Comparison of ENCODE assay signal across 26 cellular contexts in the genomic region with DNA sequence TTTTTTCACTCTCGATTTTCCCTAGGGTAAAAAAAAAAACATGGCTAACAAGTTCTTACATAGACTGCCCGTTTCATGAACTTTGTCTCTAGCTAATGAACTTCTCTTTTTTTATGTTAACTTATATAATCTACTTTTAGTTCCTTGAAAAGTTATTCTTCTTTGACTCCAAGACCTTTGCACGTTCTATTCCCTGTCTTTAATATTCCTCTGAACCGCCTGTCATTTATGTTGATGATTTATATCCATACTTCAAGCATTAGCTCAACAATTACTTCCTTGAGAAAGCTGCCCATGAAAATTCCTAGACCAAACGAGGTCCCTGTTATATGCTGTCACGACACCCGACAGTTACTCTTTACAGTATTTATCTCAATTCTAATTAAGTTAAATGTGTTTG.
"Had no signal": no experiment of that assay in that cellular context is flagged by ENCODE, and none has a peak within 500 bp of the region (broad histone marks: within the 10 kb centered on the region; RNA-seq: fewer than 3 reads in every experiment).

No MANE protein-coding gene starts in this region.

- DNase-seq: activated CD4-positive, alpha-beta memory T cell treated with anti-CD3 and anti-CD28 coated beads, Interleukin-2, amount 10 ng/mL, durations not matched to agents 7 days and 5 days; activated CD4-positive, alpha-beta T cell treated with anti-CD3 and anti-CD28 coated beads, Interleukin-2, amount 50 U/mL, for 1 hour; activated CD4-positive, CD25-positive, alpha-beta regulatory T cell; activated gamma-delta T cell treated with Interleukin-2 at 50 U/mL for 16 hours; activated naive CD4-positive, alpha-beta T cell treated with anti-CD3 and anti-CD28 coated beads, Interleukin-2, amount 10 ng/mL, durations not matched to agents 7 days and 5 days; activated naive CD8-positive, alpha-beta T cell treated with anti-CD3 and anti-CD28 coated beads for 36 hours; activated T-cell treated with anti-CD3 and anti-CD28 coated beads for 4 hours; activated T-cell treated with anti-CD3 and anti-CD28 coated beads, Interleukin-2, amount 50 U/mL, for 48 hours; brain microvascular endothelial cell; MM.1S; NCI-H1092; NCI-H1417 treated with DMSO at 0.1 percent for 48 hours; NCI-H1694; NCI-H2029 treated with DMSO at 0.1 percent for 48 hours; NCI-H345; NCI-H510A; NCI-H526 treated with DMSO at 0.1 percent for 48 hours; PC-3; RPMI8226; T-cell; T-helper 2 cell; T1000 had no signal

- H3K4me1 Mint-ChIP-seq: activated CD4-positive, alpha-beta memory T cell treated with anti-CD3 and anti-CD28 coated beads, Interleukin-2, amount 10 ng/mL, durations not matched to agents 7 days and 5 days; activated naive CD4-positive, alpha-beta T cell treated with anti-CD3 and anti-CD28 coated beads, Interleukin-2, amount 10 ng/mL, durations not matched to agents 7 days and 5 days; activated naive CD8-positive, alpha-beta T cell treated with anti-CD3 and anti-CD28 coated beads for 36 hours; activated T-helper 17 cell treated with anti-CD3 and anti-CD28 coated beads, Interleukin-2, amount 50 U/mL, for 72 hours; T-cell had no signal

- H3K27me3 ChIP-seq: brain microvascular endothelial cell, cardiac muscle cell had no signal

- H3K9me3 Mint-ChIP-seq: activated CD4-positive, alpha-beta memory T cell treated with anti-CD3 and anti-CD28 coated beads, Interleukin-2, amount 10 ng/mL, durations not matched to agents 7 days and 5 days; activated naive CD4-positive, alpha-beta T cell treated with anti-CD3 and anti-CD28 coated beads, Interleukin-2, amount 10 ng/mL, durations not matched to agents 7 days and 5 days; activated naive CD8-positive, alpha-beta T cell treated with anti-CD3 and anti-CD28 coated beads for 36 hours; activated T-helper 17 cell treated with anti-CD3 and anti-CD28 coated beads, Interleukin-2, amount 50 U/mL, for 72 hours had no signal

- H3K36me3 Mint-ChIP-seq: activated naive CD4-positive, alpha-beta T cell treated with anti-CD3 and anti-CD28 coated beads, Interleukin-2, amount 10 ng/mL, durations not matched to agents 7 days and 5 days; activated naive CD8-positive, alpha-beta T cell treated with anti-CD3 and anti-CD28 coated beads for 36 hours; T-cell had no signal

- H3K27me3 Mint-ChIP-seq: activated CD4-positive, alpha-beta memory T cell treated with anti-CD3 and anti-CD28 coated beads, Interleukin-2, amount 10 ng/mL, durations not matched to agents 7 days and 5 days; activated naive CD4-positive, alpha-beta T cell treated with anti-CD3 and anti-CD28 coated beads, Interleukin-2, amount 10 ng/mL, durations not matched to agents 7 days and 5 days; activated naive CD8-positive, alpha-beta T cell treated with anti-CD3 and anti-CD28 coated beads for 36 hours; activated T-helper 17 cell treated with anti-CD3 and anti-CD28 coated beads, Interleukin-2, amount 50 U/mL, for 72 hours; T-cell had no signal

- H3K4me3 Mint-ChIP-seq: activated CD4-positive, alpha-beta memory T cell treated with anti-CD3 and anti-CD28 coated beads, Interleukin-2, amount 10 ng/mL, durations not matched to agents 7 days and 5 days; activated naive CD4-positive, alpha-beta T cell treated with anti-CD3 and anti-CD28 coated beads, Interleukin-2, amount 10 ng/mL, durations not matched to agents 7 days and 5 days; activated naive CD8-positive, alpha-beta T cell treated with anti-CD3 and anti-CD28 coated beads for 36 hours; activated T-helper 17 cell treated with anti-CD3 and anti-CD28 coated beads, Interleukin-2, amount 50 U/mL, for 72 hours; T-cell had no signal

- H3K27ac ChIP-seq: brain microvascular endothelial cell, cardiac muscle cell, SK-N-MC, VCaP had no signal

- H3K36me3 ChIP-seq: brain microvascular endothelial cell, cardiac muscle cell had no signal

- H3K4me3 ChIP-seq: cardiac muscle cell, SK-N-MC had no signal

- H3K27ac Mint-ChIP-seq: activated CD4-positive, alpha-beta memory T cell treated with anti-CD3 and anti-CD28 coated beads, Interleukin-2, amount 10 ng/mL, durations not matched to agents 7 days and 5 days; activated naive CD4-positive, alpha-beta T cell treated with anti-CD3 and anti-CD28 coated beads, Interleukin-2, amount 10 ng/mL, durations not matched to agents 7 days and 5 days; activated naive CD8-positive, alpha-beta T cell treated with anti-CD3 and anti-CD28 coated beads for 36 hours; activated T-helper 17 cell treated with anti-CD3 and anti-CD28 coated beads, Interleukin-2, amount 50 U/mL, for 72 hours; T-cell had no signal
